8 cellular contexts compared by ENCODE assay signal in genomic region chr2:183078163-183078466, GRCh38. TPM values are rescaled to one million over a fixed set of nuclear protein-coding genes. Genes with fewer than 3 reads are reported as not detected.
A peak's percentile ranks its signal among the peaks of the same experiment; 100 is the strongest.
DNase-seq lines count a peak whose midpoint lies in the region; ATAC-seq and TF ChIP-seq lines count a peak whose summit lies in the region.

No MANE protein-coding gene starts in this region.

- H3K27ac ChIP-seq in VCaP (peak overlapping the region; percentile 85), parathyroid adenoma (peak overlapping the region; percentile 80)

- peak overlapping the region; percentile 93 for H3K4me3 Mint-ChIP-seq in activated naive CD4-positive, alpha-beta T cell treated with anti-CD3 and anti-CD28 coated beads for 36 hours

- no peaks in the 10 kb centered on the region for H3K27me3 Mint-ChIP-seq in activated naive CD4-positive, alpha-beta T cell treated with anti-CD3 and anti-CD28 coated beads for 36 hours (ENCODE audit: low read depth)

- ATAC-seq in HG02759 (IDR thresholded peaks at IDR 0.05; ENCODE audit: unreplicated experiment) (no peak), GM21723 (IDR thresholded peaks at IDR 0.05; ENCODE audit: unreplicated experiment) (no peak)

- no peaks in the 10 kb centered on the region for H3K4me1 ChIP-seq in parathyroid adenoma

- no peak overlapping the region for H3K9ac ChIP-seq in parathyroid adenoma

- H3K27me3 ChIP-seq in parathyroid adenoma (ENCODE audit: control insufficient read depth, insufficient read depth, low read length), result no peaks in the 10 kb centered on the region

- intact Hi-C loops in activated naive CD4-positive, alpha-beta T cell treated with anti-CD3 and anti-CD28 coated beads for 36 hours (cut with micrococcal nuclease), result loop anchor here (1.0 kb wide), 3 partner anchors 40 to 362 kb away; partner anchors contain the start of genes DNAJC10, NCKAP1 and NUP35

- H3K79me2 ChIP-seq in parathyroid adenoma, result no peaks in the 10 kb centered on the region

- H3K4me3 ChIP-seq in parathyroid adenoma (ENCODE audit: low read depth, low read length), result peak overlapping the region; percentile 75

- H3K9me3 Mint-ChIP-seq in activated naive CD4-positive, alpha-beta T cell treated with anti-CD3 and anti-CD28 coated beads for 36 hours, result no peaks in the 10 kb centered on the region

- H2AFZ ChIP-seq in parathyroid adenoma, result peak overlapping the region; percentile 98

- CTCF ChIA-PET in activated naive CD4-positive, alpha-beta T cell treated with anti-CD3 and anti-CD28 coated beads for 36 hours (lab: Charles Lee), result interaction anchor here (0.6 kb wide), 2 partner anchors 20 to 34 kb away, joined by 5 read pairs; no protein-coding TSS in a partner anchor

- H3K9me3 ChIP-seq in parathyroid adenoma (ENCODE audit: control insufficient read depth, low read length), result no peaks in the 10 kb centered on the region

- no peak overlapping the region for H3K27ac Mint-ChIP-seq in activated naive CD4-positive, alpha-beta T cell treated with anti-CD3 and anti-CD28 coated beads for 36 hours

- no peaks in the 10 kb centered on the region for H3K36me3 ChIP-seq in parathyroid adenoma (ENCODE audit: control insufficient read depth, insufficient read depth, low read length)

- peaks cover 6% of the 10 kb centered on the region for H3K4me1 Mint-ChIP-seq in activated naive CD4-positive, alpha-beta T cell treated with anti-CD3 and anti-CD28 coated beads for 36 hours (ENCODE audit: low read depth)

- DNase-seq in activated naive CD4-positive, alpha-beta T cell treated with anti-CD3 and anti-CD28 coated beads for 36 hours, result no peak
- DNase-seq in activated naive CD4-positive, alpha-beta T cell (lab: John Stamatoyannopoulos, UW), result no peak
- DNase-seq in germinal center (ENCODE audit: low spot score) (peak; percentile 34), LoVo (ENCODE audit: low spot score) (no peak)

- no peaks in the 10 kb centered on the region for H3K36me3 Mint-ChIP-seq in activated naive CD4-positive, alpha-beta T cell treated with anti-CD3 and anti-CD28 coated beads for 36 hours (ENCODE audit: low read depth)

- TF ChIP-seq CTCF in VCaP (conservative IDR thresholded peaks at IDR 0.05), result no peak
- no peak for TF ChIP-seq CTCF in parathyroid adenoma (IDR thresholded peaks at IDR 0.05)

- peak overlapping the region; percentile 61 for H3K4me2 ChIP-seq in parathyroid adenoma (ENCODE audit: low read length)

RNA-seq across cellular contexts. Expression of gene DUSP19, which starts 0.4 kb away (rescaled TPM):
- 1 to 10 TPM; 5.0 to 6.0 TPM for total RNA-seq in activated naive CD4-positive, alpha-beta T cell treated with anti-CD3 and anti-CD28 coated beads for 36 hours

RNA-seq across cellular contexts. Expression of gene NCKAP1, which starts 39.9 kb away (rescaled TPM):
- total RNA-seq in activated naive CD4-positive, alpha-beta T cell treated with anti-CD3 and anti-CD28 coated beads for 36 hours, result 10 to 100 TPM; 10.6 to 11.9 TPM

RNA-seq across cellular contexts. Expression of gene NUP35, which starts 46.1 kb away (rescaled TPM):
- total RNA-seq in activated naive CD4-positive, alpha-beta T cell treated with anti-CD3 and anti-CD28 coated beads for 36 hours, result 10 to 100 TPM; 25.6 to 28.8 TPM
